In the genomic region with DNA sequence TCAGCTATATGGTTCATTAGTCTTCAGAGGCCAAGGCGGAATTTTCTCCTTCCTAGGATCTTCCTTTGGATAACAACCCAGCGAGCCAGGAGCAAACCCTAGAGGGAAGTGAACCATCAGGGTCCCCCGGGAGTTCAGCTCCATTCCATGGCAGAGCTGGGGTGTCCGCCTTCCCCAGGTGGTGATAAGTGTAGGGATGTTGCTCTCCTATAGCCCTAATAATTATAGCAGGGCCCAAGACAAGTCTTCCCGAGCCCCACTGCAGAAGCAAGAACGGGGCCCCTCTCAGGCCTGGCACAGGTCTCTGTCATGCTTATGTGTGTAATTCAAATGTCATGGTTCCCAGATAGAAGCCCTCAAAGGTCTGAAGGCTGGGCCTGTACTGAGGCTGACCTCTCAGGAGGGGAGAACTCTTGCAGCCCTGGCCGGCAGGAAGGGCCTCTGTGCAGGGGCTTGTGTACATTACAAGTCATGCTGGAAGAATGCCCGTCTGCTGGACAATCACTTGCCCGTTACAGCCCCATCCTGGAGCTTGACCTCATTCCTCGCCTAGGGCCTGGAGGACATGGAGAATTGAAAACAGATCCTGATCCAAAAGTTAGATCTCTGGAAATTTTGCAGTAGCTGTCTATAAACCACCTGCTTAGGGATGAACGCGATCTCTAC, we compare ENCODE assay signal across 15 cellular contexts. TPM values are rescaled to one million over a fixed set of nuclear protein-coding genes. Genes with fewer than 3 reads are reported as not detected.
DNase-seq lines count a peak whose midpoint lies in the region; ATAC-seq, FAIRE-seq and TF ChIP-seq lines count a peak whose summit lies in the region.
"Had no signal": no experiment of that assay in that cellular context is flagged by ENCODE, and none has a peak within 500 bp of the region (broad histone marks: within the 10 kb centered on the region; RNA-seq: fewer than 3 reads in every experiment).

No MANE protein-coding gene starts in this region.

- intact Hi-C loops in HepG2 (cut with micrococcal nuclease; ENCODE audit: unreplicated experiment), result no loop called here

- H3K9me3 Mint-ChIP-seq in GM23338, result no peaks in the 10 kb centered on the region
- H3K9me3 Mint-ChIP-seq: activated T-cell treated with anti-CD3 and anti-CD28 coated beads, Interleukin-2, amount 50 U/mL, for 24 hours; naive thymus-derived CD8-positive, alpha-beta T cell had no signal

- H3K4me1 Mint-ChIP-seq in GM23338, result peaks cover 40% of the 10 kb centered on the region

- no peak for TF ChIP-seq RAD21 in HepG2 (CRISPR knock-in tag; IDR thresholded peaks at IDR 0.05)

- H3K36me3 ChIP-seq in Loucy (ENCODE audit: insufficient read depth, low read length) (no peaks in the 10 kb centered on the region), HepG2 (replicated peaks in 1 of 2; ENCODE audit: control insufficient read depth in 1 of 2, insufficient read depth in 2 of 2, low read length in 2 of 2) (no peaks in the 10 kb centered on the region), GM23338 (ENCODE audit: insufficient read depth) (no peaks in the 10 kb centered on the region)
- H3K36me3 ChIP-seq: left ventricle myocardium inferior, thoracic aorta had no signal

- H3F3A ChIP-seq in Loucy (ENCODE audit: low read depth), result no peaks in the 10 kb centered on the region; the same call in 1 of the 2 replicates
- no peaks in the 10 kb centered on the region for H3F3A ChIP-seq in GM23338 (replicated peaks; ENCODE audit: low read depth)

- POLR2A ChIA-PET in HepG2 (lab: Yijun Ruan, JAX), result interaction anchor here (1.3 to 2.5 kb wide), 3 partner anchors 25 to 176 kb away, joined by 3 to 31 read pairs (median 3); no protein-coding TSS in a partner anchor

- no peak overlapping the region for H2AFZ ChIP-seq in Loucy (ENCODE audit: low read length)
- no peak overlapping the region for H2AFZ ChIP-seq in HepG2 (ENCODE audit: low read length)
- H2AFZ ChIP-seq in GM23338, result no peak overlapping the region

- TF ChIP-seq CTCF in Loucy (conservative IDR thresholded peaks at IDR 0.05; ENCODE audit: low read length) (no peak), cardiac fibroblast (IDR thresholded peaks at IDR 0.05; ENCODE audit: low read depth, low read length) (no peak), HepG2 (CRISPR knock-in tag; IDR thresholded peaks at IDR 0.05) (no peak), GM23338 (conservative IDR thresholded peaks at IDR 0.05; ENCODE audit: low read depth in 2 of 2) (no peak)

- H3K9me2 ChIP-seq in Loucy (replicated peaks; ENCODE audit: low read depth, low read length), result no peaks in the 10 kb centered on the region
- no peaks in the 10 kb centered on the region for H3K9me2 ChIP-seq in GM23338 (ENCODE audit: insufficient read depth)

- peak; percentile 8 for DNase-seq in A172 (ENCODE audit: low spot score)
- DNase-seq in cardiac fibroblast (ENCODE audit: low read depth in 2 of 2), result peak; percentile 16 to 32
- DNase-seq in HepG2 (ENCODE audit: low spot score), result peak; percentile 90
- no peak for DNase-seq in midbrain (lab: John Stamatoyannopoulos, UW)
- DNase-seq in GM23338 (ENCODE audit: low spot score), result no peak
- DNase-seq in NCI-H510A (lab: John Stamatoyannopoulos, UW), result no peak
- DNase-seq: 8988T; activated T-cell treated with anti-CD3 and anti-CD28 coated beads, Interleukin-2, amount 50 U/mL, for 24 hours; left ventricle myocardium inferior; small intestine had no signal

- ATAC-seq in HepG2 (peak; percentile 93), HG02970 (IDR thresholded peaks at IDR 0.05; ENCODE audit: low FRiP score, unreplicated experiment) (no peak), GM23338 (no peak)
- ATAC-seq: naive thymus-derived CD8-positive, alpha-beta T cell had no signal

- TF ChIP-seq EP300 in HepG2 (IDR thresholded peaks at IDR 0.05; ENCODE audit: low read depth in 2 of 2, low read length in 2 of 2) (peak in 1 of 2 experiments; percentile 82; a peak in 2 of 4 replicates), HepG2 (CRISPR knock-in tag; IDR thresholded peaks at IDR 0.05; ENCODE audit: borderline replicate concordance) (peak; percentile 73; the same call in 1 of the 2 replicates)

- CTCF ChIA-PET in HepG2 (lab: Yijun Ruan, JAX; ENCODE audit: low intra/inter-chr PET ratio, low total read pairs), result no interaction called here

- H3K27me3 ChIP-seq in Loucy (ENCODE audit: insufficient read depth, low read length, poor library complexity, severe bottlenecking) (no peaks in the 10 kb centered on the region), HepG2 (ENCODE audit: control insufficient read depth in 1 of 2, insufficient read depth in 2 of 2, low read length in 2 of 2) (peaks cover 3 to 29% of the 10 kb centered on the region in 2 experiments; a peak in 4 of 5 replicates), GM23338 (ENCODE audit: insufficient read depth) (no peaks in the 10 kb centered on the region)

- in situ Hi-C loops in HepG2 (cut with HindIII; ENCODE audit: extremely low pct_ligation_motif_present, low pct_unique_long_range_greater_than_20kb), result no loop called here

- H3K36me3 Mint-ChIP-seq in GM23338 (ENCODE audit: low read depth), result no peaks in the 10 kb centered on the region
- H3K36me3 Mint-ChIP-seq: naive thymus-derived CD8-positive, alpha-beta T cell had no signal

- H4K20me1 ChIP-seq in Loucy (ENCODE audit: insufficient read depth, low read length, poor library complexity, severe bottlenecking), result no peaks in the 10 kb centered on the region
- H4K20me1 ChIP-seq in HepG2 (ENCODE audit: insufficient read depth, low read length), result no peaks in the 10 kb centered on the region
- H4K20me1 ChIP-seq in GM23338 (replicated peaks; ENCODE audit: insufficient read depth), result no peaks in the 10 kb centered on the region

- 51% methylated on average over 5 of the region's 12 CpGs for WGBS in HepG2 (ENCODE audit: low lambda C conversion rate)

- peaks cover 10% of the 10 kb centered on the region for H3K27me3 Mint-ChIP-seq in GM23338 (ENCODE audit: insufficient read depth, low read depth, poor library complexity)

- H3K4me2 ChIP-seq in Loucy (ENCODE audit: low read depth, low read length, poor library complexity, severe bottlenecking), result no peak overlapping the region
- peak overlapping the region; percentile 46 for H3K4me2 ChIP-seq in HepG2 (ENCODE audit: low read depth, low read length)
- no peak overlapping the region for H3K4me2 ChIP-seq in GM23338

- H3K9me3 ChIP-seq in Loucy (ENCODE audit: insufficient read depth, low read depth, low read length) (no peaks in the 10 kb centered on the region), HepG2 (ENCODE audit: low read length) (no peaks in the 10 kb centered on the region)
- H3K9me3 ChIP-seq: left ventricle myocardium inferior, thoracic aorta had no signal

- H3K27ac ChIP-seq in HepG2 (ENCODE audit: extremely low read length, insufficient read depth, low read length) (peak overlapping the region; percentile 43), GM23338 (ENCODE audit: low read depth) (no peak overlapping the region)
- H3K27ac ChIP-seq: left ventricle myocardium inferior, thoracic aorta had no signal

- no peak overlapping the region for H3K4me3 Mint-ChIP-seq in GM23338
- H3K4me3 Mint-ChIP-seq: activated T-cell treated with anti-CD3 and anti-CD28 coated beads, Interleukin-2, amount 50 U/mL, for 24 hours; naive thymus-derived CD8-positive, alpha-beta T cell had no signal

- BruUV-seq in HepG2 (replicated peaks; lab: Mats Ljungman, UMichigan), result no TSS peak

- TF ChIP-seq POLR2A in HepG2 (IDR thresholded peaks at IDR 0.05; ENCODE audit: insufficient read depth in 1 of 2, low read depth in 2 of 2, low read length in 2 of 2), result no peak

- peak; percentile 66 for FAIRE-seq in HepG2 (lab: Jason Lieb, UNC)
- FAIRE-seq: endometrium, small intestine had no signal

- no peak overlapping the region for H3K27ac Mint-ChIP-seq in GM23338
- H3K27ac Mint-ChIP-seq: activated T-cell treated with anti-CD3 and anti-CD28 coated beads, Interleukin-2, amount 50 U/mL, for 24 hours had no signal

- peak overlapping the region; percentile 11 for H3K9ac ChIP-seq in Loucy (ENCODE audit: low read depth, low read length, poor library complexity, severe bottlenecking)
- peak overlapping the region; percentile 42; the same call in 1 of the 2 replicates for H3K9ac ChIP-seq in HepG2 (ENCODE audit: insufficient read depth, low read depth, low read length)

- H3K79me2 ChIP-seq in Loucy (ENCODE audit: insufficient read depth, low read length), result no peaks in the 10 kb centered on the region
- no peaks in the 10 kb centered on the region for H3K79me2 ChIP-seq in HepG2 (ENCODE audit: insufficient read depth, low read length)
- no peaks in the 10 kb centered on the region for H3K79me2 ChIP-seq in GM23338 (replicated peaks; ENCODE audit: insufficient read depth)

- H3K4me3 ChIP-seq in Loucy (ENCODE audit: low read length, poor library complexity, severe bottlenecking), result no peak overlapping the region
- no peak overlapping the region for H3K4me3 ChIP-seq in cardiac fibroblast (replicated peaks in 1 of 2; ENCODE audit: low read depth in 2 of 2, low read length in 2 of 2)
- peak overlapping the region in 1 of 3 experiments; percentile 1; a peak in 1 of 6 replicates for H3K4me3 ChIP-seq in HepG2 (replicated peaks in 1 of 3; ENCODE audit: insufficient read depth in 1 of 3, low read depth in 2 of 3, low read length in 3 of 3)
- no peak overlapping the region for H3K4me3 ChIP-seq in GM23338
- H3K4me3 ChIP-seq: left ventricle myocardium inferior, thoracic aorta had no signal

- H3K4me1 ChIP-seq in Loucy (ENCODE audit: insufficient read depth, low read length, poor library complexity, severe bottlenecking), result peaks cover 50% of the 10 kb centered on the region
- H3K4me1 ChIP-seq in HepG2 (ENCODE audit: insufficient read depth, low read length), result peaks cover 61% of the 10 kb centered on the region
- no peaks in the 10 kb centered on the region for H3K4me1 ChIP-seq in GM23338 (ENCODE audit: insufficient read depth)
- H3K4me1 ChIP-seq: left ventricle myocardium inferior had no signal

RNA-seq across cellular contexts. Expression of gene LRTM2, which starts 17.3 kb away (rescaled TPM):
- not detected in 2 replicates for total RNA-seq in A172 (2014; rRNA removed; shearing (Covaris generic))
- total RNA-seq in HepG2 (2016; rRNA removed; fragmentation: Illumina TruSeq; extraction: Trizol), result not detected in 2 replicates
- not detected in 2 replicates for total RNA-seq in HepG2 (2016; cell fraction: cytosol; rRNA removed; fragmentation: Illumina TruSeq; extraction: Trizol; ENCODE audit: low read depth)
- total RNA-seq in HepG2 (2016; cell fraction: insoluble cytoplasmic fraction; rRNA removed; fragmentation: Illumina TruSeq; extraction: Trizol), result not detected in 2 replicates
- total RNA-seq in HepG2 (2016; cell fraction: membrane; rRNA removed; fragmentation: Illumina TruSeq; extraction: Trizol), result not detected in 2 replicates
- total RNA-seq in HepG2 (2016; cell fraction: nucleus; rRNA removed; fragmentation: Illumina TruSeq; extraction: Trizol), result not detected in 2 replicates
- polyA plus RNA-seq in HepG2 (2011; rRNA removed) (0.09 and 0.17 TPM in 2 replicates), GM23338 (2016; fragmentation: Nextera tagmentation; extraction: Ambion mirVana) (0.08 TPM in 1 of 2 replicates, not detected in the other)
- 0.09 TPM in 2 replicates for polyA plus RNA-seq in HepG2 (2011; cell fraction: cytosol; rRNA removed)
- 0.39 and 0.76 TPM in 2 replicates for polyA plus RNA-seq in HepG2 (2011; cell fraction: nucleus; rRNA removed)
- polyA plus RNA-seq in HepG2 (2012), result 0.16 and 0.17 TPM in 2 replicates
- not detected in 2 replicates for polyA plus RNA-seq in HepG2 (2016; cell fraction: cytosol; fragmentation: Illumina TruSeq; extraction: Trizol; ENCODE audit: low read depth)
- not detected in 2 replicates for polyA plus RNA-seq in HepG2 (2016; cell fraction: insoluble cytoplasmic fraction; fragmentation: Illumina TruSeq; extraction: Trizol; ENCODE audit: low read depth)
- not detected in 2 replicates for polyA plus RNA-seq in HepG2 (2016; cell fraction: membrane; fragmentation: Illumina TruSeq; extraction: Trizol; ENCODE audit: low read depth)
- not detected in 2 replicates for polyA plus RNA-seq in HepG2 (2016; cell fraction: nucleus; fragmentation: Illumina TruSeq; extraction: Trizol; ENCODE audit: insufficient read depth, low read depth)
- polyA minus RNA-seq in HepG2 (2011; rRNA and poly(A)+ RNA removed; ENCODE audit: low replicate concordance), result 0.40 TPM in 1 of 2 replicates, not detected in the other
- polyA minus RNA-seq in HepG2 (2011; cell fraction: cytosol; rRNA and poly(A)+ RNA removed), result not detected in 2 replicates
- polyA minus RNA-seq in HepG2 (2011; cell fraction: nucleus; rRNA and poly(A)+ RNA removed), result not detected in 2 replicates
- total RNA-seq in GM23338 (2014; rRNA removed; shearing (Covaris generic)), result 0.12 TPM in 1 of 2 replicates, not detected in the other
- total RNA-seq: left ventricle myocardium inferior, thoracic aorta had no signal
- polyA plus RNA-seq: naive thymus-derived CD8-positive, alpha-beta T cell had no signal

Comparison
In these comparisons a context has a peak if more than half of its experiments do, and no peak if none do; other contexts are left out.
1. DNase-seq: peak in A172 (single experiment), cardiac fibroblast (2 of 2) and HepG2 (single experiment); none in midbrain (single experiment), GM23338 (single experiment) and NCI-H510A (single experiment).